Comparison of ENCODE assay signal across 8 cellular contexts in the genomic region with DNA sequence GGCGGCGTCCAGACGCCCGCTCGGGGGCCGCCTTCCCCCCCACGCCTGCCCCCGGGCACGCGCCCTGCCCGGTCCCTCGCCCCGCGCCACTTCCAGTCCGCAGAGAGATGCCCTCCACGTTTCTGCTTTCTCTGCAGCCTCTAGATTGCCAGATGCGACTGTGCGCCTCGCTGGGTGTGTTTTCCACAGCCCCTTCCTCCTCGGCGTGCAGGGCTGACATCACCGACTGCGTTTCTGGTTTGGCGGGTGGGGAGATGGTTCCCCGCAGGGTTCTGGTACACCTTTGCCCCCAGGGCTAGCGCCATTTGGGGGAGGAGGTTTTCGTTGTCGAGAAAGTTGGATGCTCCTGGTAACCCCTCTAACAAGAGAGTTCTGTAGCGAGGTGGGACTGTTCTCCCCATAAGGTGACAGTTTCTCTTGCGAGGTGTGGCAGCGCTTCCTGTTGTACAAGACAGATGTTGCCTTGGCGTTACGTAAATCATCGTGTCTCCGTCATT. TPM values are rescaled to one million over a fixed set of nuclear protein-coding genes. Genes with fewer than 3 reads are reported as not detected.
DNase-seq lines count a peak whose midpoint lies in the region; ATAC-seq and TF ChIP-seq lines count a peak whose summit lies in the region.

No MANE protein-coding gene starts in this region.

- H3K27me3 ChIP-seq in ACC112 (ENCODE audit: insufficient read depth, low read length): no peaks in the 10 kb centered on the region
- H3K27me3 ChIP-seq in heart left ventricle: no peaks in the 10 kb centered on the region
- H3K27me3 ChIP-seq in rectal smooth muscle tissue (ENCODE audit: control insufficient read depth, insufficient read depth, low read length): no peaks in the 10 kb centered on the region

- TF ChIP-seq POLR2A in Raji (IDR thresholded peaks at IDR 0.05; ENCODE audit: insufficient read depth, low read depth, low read length) (peak; percentile 46; the same call in 1 of the 2 replicates), heart left ventricle (IDR thresholded peaks at IDR 0.05) (no peak)

- H3K4me1 Mint-ChIP-seq in activated naive CD4-positive, alpha-beta T cell treated with anti-CD3 and anti-CD28 coated beads for 36 hours (ENCODE audit: low read depth): peaks cover 47% of the 10 kb centered on the region

- no peaks in the 10 kb centered on the region for H3K27me3 Mint-ChIP-seq in activated naive CD4-positive, alpha-beta T cell treated with anti-CD3 and anti-CD28 coated beads for 36 hours (ENCODE audit: low read depth)

- peak; percentile 72 for DNase-seq in activated naive CD4-positive, alpha-beta T cell treated with anti-CD3 and anti-CD28 coated beads for 36 hours
- DNase-seq in heart left ventricle: peak; percentile 45 to 76 (median 57)

- peaks cover 56% of the 10 kb centered on the region for H3K79me2 ChIP-seq in ACC112 (ENCODE audit: control insufficient read depth, insufficient read depth, low read length, unreplicated experiment)

- intact Hi-C loops in activated naive CD4-positive, alpha-beta T cell treated with anti-CD3 and anti-CD28 coated beads for 36 hours (cut with micrococcal nuclease): loop anchor here (1.0 to 5.0 kb wide), 7 partner anchors 54 to 849 kb away; a partner anchor contains a TSS
- intact Hi-C loops in heart left ventricle (cut with DNase I): loop anchor here (2.0 to 10.0 kb wide), 13 partner anchors 66 to 664 kb away; a partner anchor contains a TSS

- no peak overlapping the region for H3K27ac ChIP-seq in ACC112 (ENCODE audit: low read depth, low read length)
- H3K27ac ChIP-seq in heart left ventricle: peak overlapping the region; percentile 81 to 97 (median 93)
- H3K27ac ChIP-seq in rectal smooth muscle tissue (ENCODE audit: low read depth, low read length): peak overlapping the region; percentile 88

- H3K4me3 Mint-ChIP-seq in activated naive CD4-positive, alpha-beta T cell treated with anti-CD3 and anti-CD28 coated beads for 36 hours: peak overlapping the region; percentile 96

- ATAC-seq in GM18907 (IDR thresholded peaks at IDR 0.05; ENCODE audit: unreplicated experiment): peak; percentile 22
- ATAC-seq in HG03196 (IDR thresholded peaks at IDR 0.05; ENCODE audit: unreplicated experiment): peak; percentile 15
- peak in 2 of 4 donors; percentile 7 for ATAC-seq in heart left ventricle
- ATAC-seq in GM18861 (IDR thresholded peaks at IDR 0.05; ENCODE audit: unreplicated experiment): no peak

- H3K27ac Mint-ChIP-seq in activated naive CD4-positive, alpha-beta T cell treated with anti-CD3 and anti-CD28 coated beads for 36 hours: peak overlapping the region; percentile 97

- peaks cover 27% of the 10 kb centered on the region for H3K36me3 ChIP-seq in ACC112 (ENCODE audit: insufficient read depth, low read length)
- peaks cover 0 to 36% (median 33%) of the 10 kb centered on the region in 9 donors for H3K36me3 ChIP-seq in heart left ventricle
- peaks cover 26% of the 10 kb centered on the region for H3K36me3 ChIP-seq in rectal smooth muscle tissue (ENCODE audit: control insufficient read depth, insufficient read depth, low read length)

- peak overlapping the region; percentile 97 for H3K9ac ChIP-seq in rectal smooth muscle tissue (ENCODE audit: low read length)

- peak overlapping the region; percentile 99 for H3K4me3 ChIP-seq in ACC112 (ENCODE audit: low read depth, low read length)
- peak overlapping the region; percentile 68 to 100 (median 98) for H3K4me3 ChIP-seq in heart left ventricle
- peak overlapping the region; percentile 89 for H3K4me3 ChIP-seq in rectal smooth muscle tissue (ENCODE audit: low read length)

- WGBS in heart left ventricle, 4 donors: 2 to 4% (median 2%) methylated on average over 19 to 35 of the region's 35 CpGs

- H2AFZ ChIP-seq in ACC112 (ENCODE audit: low read length, unreplicated experiment): peak overlapping the region; percentile 34

- H3K9me3 Mint-ChIP-seq in activated naive CD4-positive, alpha-beta T cell treated with anti-CD3 and anti-CD28 coated beads for 36 hours: no peaks in the 10 kb centered on the region

- H3K9me3 ChIP-seq in heart left ventricle: no peaks in the 10 kb centered on the region

- peaks cover 39% of the 10 kb centered on the region for H3K36me3 Mint-ChIP-seq in activated naive CD4-positive, alpha-beta T cell treated with anti-CD3 and anti-CD28 coated beads for 36 hours (ENCODE audit: low read depth)

- CTCF ChIA-PET in activated naive CD4-positive, alpha-beta T cell treated with anti-CD3 and anti-CD28 coated beads for 36 hours (lab: Charles Lee): interaction anchor here (0.7 to 2.4 kb wide), 4 partner anchors 10 to 122 kb away, joined by 3 to 16 read pairs (median 5); no protein-coding TSS in a partner anchor

- peak in 1 of 12 donors; percentile 6 for TF ChIP-seq CTCF in heart left ventricle (IDR thresholded peaks at IDR 0.05)

- H3K4me1 ChIP-seq in ACC112 (ENCODE audit: control insufficient read depth, insufficient read depth, low read length, unreplicated experiment) (peaks cover 13% of the 10 kb centered on the region), heart left ventricle (peaks cover 20 to 56% (median 49%) of the 10 kb centered on the region in 12 donors), rectal smooth muscle tissue (ENCODE audit: control insufficient read depth, insufficient read depth, low read length) (peaks cover 34% of the 10 kb centered on the region)

RNA-seq across cellular contexts. Expression of a gene that starts 1.5 kb away (rescaled TPM):
- 100 to 1,000 TPM; 404 to 409 TPM for total RNA-seq in activated naive CD4-positive, alpha-beta T cell treated with anti-CD3 and anti-CD28 coated beads for 36 hours
- total RNA-seq in heart left ventricle: 100 to 1,000 TPM; 397 to 784 (median 503) TPM
- 100 to 1,000 TPM; 307 to 388 TPM for polyA plus RNA-seq in heart left ventricle
